ENCODE assay signal across 9 cellular contexts in genomic region chr15:39969871-39970270, GRCh38. TPM values are rescaled to one million over a fixed set of nuclear protein-coding genes. Genes with fewer than 3 reads are reported as not detected.
A peak's percentile ranks its signal among the peaks of the same experiment; 100 is the strongest.
DNase-seq lines count a peak whose midpoint lies in the region; ATAC-seq and TF ChIP-seq lines count a peak whose summit lies in the region.
"Had no signal": no experiment of that assay in that cellular context is flagged by ENCODE, and none has a peak within 500 bp of the region (broad histone marks: within the 10 kb centered on the region; RNA-seq: fewer than 3 reads in every experiment).

No MANE protein-coding gene starts in this region.

- no peak overlapping the region for H3K18ac ChIP-seq in H9 (ENCODE audit: insufficient read length, low read depth, low read length)

- no peak overlapping the region for H3K4me3 Mint-ChIP-seq in H9

- no peak overlapping the region for H3K14ac ChIP-seq in H9 (ENCODE audit: insufficient read depth, low read length)

- H3K79me2 ChIP-seq in ACC112 (ENCODE audit: control insufficient read depth, insufficient read depth, low read length, unreplicated experiment) (peaks cover 6% of the 10 kb centered on the region), H9 (ENCODE audit: insufficient read depth, low read length) (0 out of 2 replicates have a peak, but pooled peaks cover 2% of the 10 kb centered on the region)

- H3K36me3 ChIP-seq in ACC112 (ENCODE audit: insufficient read depth, low read length) = peaks cover 37% of the 10 kb centered on the region

- H3K4me2 ChIP-seq in H9 (ENCODE audit: insufficient read depth, insufficient read length, low read length) = no peak overlapping the region

- peaks cover 35 to 78% (median 69%) of the 10 kb centered on the region in 3 experiments for H3K36me3 Mint-ChIP-seq in H9 (ENCODE audit: insufficient read depth in 1 of 3, low read depth in 3 of 3)

- H2AK5ac ChIP-seq in H9 (ENCODE audit: insufficient read length, low read length) = no peak overlapping the region

- no peak overlapping the region for H3T11ph ChIP-seq in H9 (ENCODE audit: low read length)

- peaks cover 0 to 6% of the 10 kb centered on the region in 2 experiments; a peak in 1 of 4 replicates for H3K4me1 Mint-ChIP-seq in H9

- H2BK20ac ChIP-seq in H9 (ENCODE audit: low read depth, low read length, poor library complexity, severe bottlenecking) = no peak overlapping the region

- H3K9me3 ChIP-seq in H9 (ENCODE audit: control insufficient read depth, low read depth, low read length) = no peaks in the 10 kb centered on the region

- no peak overlapping the region for H3K56ac ChIP-seq in H9 (ENCODE audit: insufficient read length, low read depth, low read length)

- no peak overlapping the region for H2AFZ ChIP-seq in ACC112 (ENCODE audit: low read length, unreplicated experiment)
- no peak overlapping the region for H2AFZ ChIP-seq in H9 (ENCODE audit: low read length)

- no peak overlapping the region for H3K9ac ChIP-seq in H9 (ENCODE audit: extremely low read depth, insufficient read length, low read length)

- H3K9me3 Mint-ChIP-seq in H9 = no peaks in the 10 kb centered on the region

- no peak overlapping the region for H2BK120ac ChIP-seq in H9 (ENCODE audit: low read depth, low read length, poor library complexity, severe bottlenecking)

- no peak overlapping the region for H3K23ac ChIP-seq in H9 (ENCODE audit: insufficient read length, low read depth, low read length)

- no peak for TF ChIP-seq CTCF in H9 (conservative IDR thresholded peaks at IDR 0.05)

- H3K4me1 ChIP-seq in ACC112 (ENCODE audit: control insufficient read depth, insufficient read depth, low read length, unreplicated experiment) = peaks cover 11% of the 10 kb centered on the region
- no peaks in the 10 kb centered on the region for H3K4me1 ChIP-seq in H9 (ENCODE audit: insufficient read depth, low read length)

- H3K27ac Mint-ChIP-seq in H9 = peak overlapping the region in 2 of 3 experiments; percentile 62 to 74; a peak in 3 of 7 replicates

- DNase-seq in H9 = no peak
- DNase-seq in astrocyte of the hippocampus (ENCODE audit: low read depth, low spot score) = peak; percentile 90
- peak; percentile 72 for DNase-seq in kidney tubule cell (ENCODE audit: low spot score)
- DNase-seq: NCI-H2029 had no signal

- no CpG with 5 or more reads among the region's 2 CpGs for WGBS in H9 (ENCODE audit: extremely low coverage, insufficient read length, low lambda C conversion rate)

- no peaks in the 10 kb centered on the region for H4K20me1 ChIP-seq in H9 (ENCODE audit: control insufficient read depth, insufficient read depth, insufficient read length)

- ATAC-seq in HG03378 (IDR thresholded peaks at IDR 0.05; ENCODE audit: unreplicated experiment) (no peak), GM19328 (IDR thresholded peaks at IDR 0.05; ENCODE audit: unreplicated experiment) (no peak), GM18870 (IDR thresholded peaks at IDR 0.05; ENCODE audit: unreplicated experiment) (no peak), GM18907 (IDR thresholded peaks at IDR 0.05; ENCODE audit: unreplicated experiment) (no peak)

- H3K27ac ChIP-seq in ACC112 (ENCODE audit: low read depth, low read length) (peak overlapping the region; percentile 7; the same call in 1 of the 2 replicates), H9 (ENCODE audit: insufficient read length, low read depth, low read length) (no peak overlapping the region)

- no peak overlapping the region for H4K91ac ChIP-seq in H9 (ENCODE audit: insufficient read length, low read depth, low read length)

- no peak overlapping the region for H3K4ac ChIP-seq in H9 (ENCODE audit: low read depth, low read length)

- H3K27me3 Mint-ChIP-seq in H9 (ENCODE audit: low read depth) = no peaks in the 10 kb centered on the region

- H2BK15ac ChIP-seq in H9 (ENCODE audit: low read depth, low read length) = no peak overlapping the region

- no peak overlapping the region for H4K8ac ChIP-seq in H9 (replicated peaks; ENCODE audit: insufficient read length, low read depth, low read length)

- no peaks in the 10 kb centered on the region for H3K23me2 ChIP-seq in H9 (ENCODE audit: insufficient read length, low read depth, low read length, poor library complexity, severe bottlenecking)

- H3K27me3 ChIP-seq in ACC112 (ENCODE audit: insufficient read depth, low read length) (no peaks in the 10 kb centered on the region), H9 (ENCODE audit: insufficient read depth, low read length) (no peaks in the 10 kb centered on the region)

- no peak overlapping the region for H2BK5ac ChIP-seq in H9 (ENCODE audit: insufficient read length, low read length)

- H2BK12ac ChIP-seq in H9 (ENCODE audit: insufficient read length, low read depth, low read length) = no peak overlapping the region

- no peaks in the 10 kb centered on the region for H3K79me1 ChIP-seq in H9 (ENCODE audit: insufficient read depth, low read depth, low read length, poor library complexity, severe bottlenecking)

- H4K5ac ChIP-seq in H9 (ENCODE audit: insufficient read length, low read depth, low read length) = no peak overlapping the region

- no peak overlapping the region for H3K4me3 ChIP-seq in ACC112 (ENCODE audit: low read depth, low read length)

RNA-seq across cellular contexts. Expression of gene EIF2AK4, which starts 36.0 kb away (rescaled TPM):
- 92.5 and 94.7 TPM in 2 replicates for total RNA-seq in H9 (2021)

RNA-seq across cellular contexts. Expression of gene GPR176, which starts 49.8 kb away (rescaled TPM):
- total RNA-seq in H9 (2021) = 132 TPM in 2 replicates
